10 cellular contexts compared by ENCODE assay signal in genomic region chr1:2416403-2416802, GRCh38. TPM values are rescaled to one million over a fixed set of nuclear protein-coding genes. Genes with fewer than 3 reads are reported as not detected.
DNase-seq lines count a peak whose midpoint lies in the region; TF ChIP-seq lines count a peak whose summit lies in the region.
"Had no signal": no experiment of that assay in that cellular context is flagged by ENCODE, and none has a peak within 500 bp of the region (broad histone marks: within the 10 kb centered on the region; RNA-seq: fewer than 3 reads in every experiment).

No MANE protein-coding gene starts in this region.

- no peaks in the 10 kb centered on the region for H3K36me3 ChIP-seq in effector memory CD4-positive, alpha-beta T cell (ENCODE audit: control insufficient read depth, insufficient read depth, low read length)
- H3K36me3 ChIP-seq in stomach (no peaks in the 10 kb centered on the region), WERI-Rb-1 (no peaks in the 10 kb centered on the region)

- H3K4me1 ChIP-seq in effector memory CD4-positive, alpha-beta T cell (ENCODE audit: control insufficient read depth, insufficient read depth, low read length, poor library complexity, severe bottlenecking) = peaks cover 48% of the 10 kb centered on the region
- peaks cover 29 to 53% (median 41%) of the 10 kb centered on the region in 4 donors for H3K4me1 ChIP-seq in stomach
- H3K4me1 ChIP-seq: parathyroid adenoma had no signal

- intact Hi-C loops in stomach (cut with DNase I; ENCODE audit: low total_unique reads) = loop anchor here (10.0 kb wide), 1 partner anchor 228 kb away; no protein-coding TSS in a partner anchor

- TF ChIP-seq EP300 in stomach (IDR thresholded peaks at IDR 0.05) = no peak

- DNase-seq in activated CD4-positive, alpha-beta T cell treated with anti-CD3 and anti-CD28 coated beads for 48 hours = peak; percentile 39
- no peak for DNase-seq in activated CD4-positive, alpha-beta T cell treated with anti-CD3 and anti-CD28 coated beads, Interleukin-2, amount 50 U/mL, for 4 hours
- DNase-seq in T-helper 9 cell = peak; percentile 31
- no peak for DNase-seq in effector memory CD4-positive, alpha-beta T cell
- DNase-seq in stomach = peak; percentile 38
- DNase-seq in glomerular visceral epithelial cell (ENCODE audit: extremely low spot score) = no peak
- DNase-seq in WERI-Rb-1 = no peak
- DNase-seq in AG08396 (ENCODE audit: low spot score) = no peak

- TF ChIP-seq CTCF in stomach (IDR thresholded peaks at IDR 0.05) (no peak), WERI-Rb-1 (IDR thresholded peaks at IDR 0.05; ENCODE audit: low read depth, low read length) (no peak)

- H3K27ac ChIP-seq in effector memory CD4-positive, alpha-beta T cell (ENCODE audit: insufficient read depth, low read length, poor library complexity, severe bottlenecking) = peak overlapping the region; percentile 59
- H3K27ac ChIP-seq in stomach = peak overlapping the region in 4 of 5 donors; percentile 10 to 65 (median 52)
- H3K27ac ChIP-seq in WERI-Rb-1 = no peak overlapping the region
- H3K27ac ChIP-seq: coronary artery, parathyroid adenoma had no signal

- peak overlapping the region; percentile 50 for H3K4me3 ChIP-seq in effector memory CD4-positive, alpha-beta T cell (ENCODE audit: insufficient read depth, low read depth, low read length, poor library complexity, severe bottlenecking)
- H3K4me3 ChIP-seq in stomach (peak overlapping the region; percentile 11 to 49 (median 23)), WERI-Rb-1 (ENCODE audit: low read depth, low read length) (no peak overlapping the region)
- H3K4me3 ChIP-seq: coronary artery had no signal

- 13 to 29% (median 19%) methylated on average over 11 to 12 of the region's 12 CpGs for WGBS in stomach, 5 donors

- no peaks in the 10 kb centered on the region for H3K9me3 ChIP-seq in effector memory CD4-positive, alpha-beta T cell (ENCODE audit: control insufficient read depth, low read length)
- H3K9me3 ChIP-seq in stomach = no peaks in the 10 kb centered on the region
- no peaks in the 10 kb centered on the region for H3K9me3 ChIP-seq in WERI-Rb-1 (ENCODE audit: severe bottlenecking)

- no peaks in the 10 kb centered on the region for H3K27me3 ChIP-seq in effector memory CD4-positive, alpha-beta T cell (replicated peaks; ENCODE audit: control insufficient read depth, insufficient read depth, low read length, poor library complexity, severe bottlenecking)
- H3K27me3 ChIP-seq in stomach = peaks cover 0 to 66% (median 40%) of the 10 kb centered on the region in 3 donors
- H3K27me3 ChIP-seq in WERI-Rb-1 (ENCODE audit: insufficient read depth, low read depth, severe bottlenecking) = no peaks in the 10 kb centered on the region

- no peak for TF ChIP-seq POLR2A in stomach (IDR thresholded peaks at IDR 0.05)

RNA-seq across cellular contexts. Expression of gene PEX10, which starts 4.0 kb away (rescaled TPM):
- 10 to 100 TPM in 3 of 5 donors, 1 to 10 TPM in 1, under 1 TPM in 1; 0.87 to 27.2 (median 17.6) TPM for total RNA-seq in stomach
- polyA plus RNA-seq in stomach = 10 to 100 TPM; 14.8 to 16.5 (median 15.0) TPM

RNA-seq across cellular contexts. Expression of gene RER1, which starts 24.8 kb away (rescaled TPM):
- 10 to 100 TPM; 58.2 to 73.6 (median 69.6) TPM for total RNA-seq in stomach
- polyA plus RNA-seq in stomach = 10 to 100 TPM; 38.2 to 63.8 (median 53.3) TPM

RNA-seq across cellular contexts. Expression of gene MORN1, which starts 25.0 kb away (rescaled TPM):
- total RNA-seq in stomach = 10 to 100 TPM in 3 of 5 donors, 1 to 10 TPM in 2; 3.1 to 18.1 (median 15.8) TPM
- 1 to 10 TPM; 2.6 to 5.7 (median 3.7) TPM for polyA plus RNA-seq in stomach

RNA-seq across cellular contexts. Expression of gene PLCH2, which starts 59.7 kb away (rescaled TPM):
- 1 to 10 TPM in 2 of 5 donors, under 1 TPM in 1, not detected in 2; 0.55 to 4.5 (median 1.3) TPM for total RNA-seq in stomach
- polyA plus RNA-seq in stomach = 10 to 100 TPM in 1 of 3 donors, under 1 TPM in 2; 0.75 to 24.9 (median 0.76) TPM

Comparison
In these comparisons a context has a peak if more than half of its experiments do, and no peak if none do; other contexts are left out.
1. DNase-seq: peak in activated CD4-positive, alpha-beta T cell treated with anti-CD3 and anti-CD28 coated beads for 48 hours (single experiment), T-helper 9 cell (single experiment) and stomach (single experiment); none in activated CD4-positive, alpha-beta T cell treated with anti-CD3 and anti-CD28 coated beads, Interleukin-2, amount 50 U/mL, for 4 hours (0 of 2), effector memory CD4-positive, alpha-beta T cell (0 of 3), glomerular visceral epithelial cell (single experiment), WERI-Rb-1 (single experiment) and AG08396 (single experiment).